ENCODE assay signal across 20 cellular contexts in genomic region chr2:222989431-222989830, GRCh38.
"Had no signal": no experiment of that assay in that cellular context is flagged by ENCODE, and none has a peak within 500 bp of the region (broad histone marks: within the 10 kb centered on the region; RNA-seq: fewer than 3 reads in every experiment).

No MANE protein-coding gene starts in this region.

- H3K4me3 ChIP-seq: MG63, SJCRH30 had no signal

- H3K4me1 ChIP-seq: SJCRH30 had no signal

- ATAC-seq: SK-N-SH treated with all-trans-retinoic acid at 6 μM for 48 hours had no signal

- H3K36me3 ChIP-seq: MG63, SJCRH30 had no signal

- H3K27me3 ChIP-seq: MG63, SJCRH30 had no signal

- H3K27ac ChIP-seq: HL-60, RWPE1, SJCRH30 had no signal

- DNase-seq: KBM-7, MG63, NCI-H1092, NCI-H1105 treated with DMSO at 0.1 percent for 48 hours, NCI-H1436, NCI-H187, NCI-H2029, NCI-H2081 treated with DMSO at 0.1 percent for 48 hours, NCI-H2171, NCI-H226, NCI-H446, NCI-H510A, NCI-H524 treated with DMSO at 0.1 percent for 48 hours, NCI-H69, NCI-H774, SHP77 treated with DMSO at 0.1 percent for 48 hours, SJCRH30 had no signal
